Comparison of ENCODE assay signal across 8 cellular contexts in genomic region chr3:197791120-197792018, GRCh38. TPM values are rescaled to one million over a fixed set of nuclear protein-coding genes. Genes with fewer than 3 reads are reported as not detected.
A peak's percentile ranks its signal among the peaks of the same experiment; 100 is the strongest.
DNase-seq lines count a peak whose midpoint lies in the region; ATAC-seq, FAIRE-seq and TF ChIP-seq lines count a peak whose summit lies in the region.

Gene LRCH3 (plus strand): TSS chr3:197791254. CDS start chr3:197791279, 25 bp downstream.

- H4K20me1 ChIP-seq in fibroblast of lung (ENCODE audit: control insufficient read depth, extremely low read depth, insufficient read depth, low read length): no peaks in the 10 kb centered on the region

- H3K9me3 ChIP-seq in fibroblast of lung (ENCODE audit: control insufficient read depth, insufficient read depth, low read depth, low read length): no peaks in the 10 kb centered on the region

- no peaks in the 10 kb centered on the region for H3K36me3 Mint-ChIP-seq in naive B cell
- H3K36me3 Mint-ChIP-seq in stimulated activated effector memory CD8-positive, alpha-beta T cell treated with anti-CD3 and anti-CD28 coated beads, Interleukin-12 subunit alpha, Interleukin-12 subunit beta, amount 100 ng/mL, for 72 hours: peaks cover 28% of the 10 kb centered on the region

- H3K36me3 ChIP-seq in fibroblast of lung (ENCODE audit: control insufficient read depth, insufficient read depth, low read length): no peaks in the 10 kb centered on the region

- FAIRE-seq in RCC 7860 (lab: Jason Lieb, UNC): no peak

- H3K4me3 Mint-ChIP-seq in naive B cell: peak within 1 kb of the TSS; percentile 88 to 98 (median 96)
- H3K4me3 Mint-ChIP-seq in stimulated activated effector memory CD8-positive, alpha-beta T cell treated with anti-CD3 and anti-CD28 coated beads, Interleukin-12 subunit alpha, Interleukin-12 subunit beta, amount 100 ng/mL, for 72 hours: peak within 1 kb of the TSS; percentile 87

- peak within 1 kb of the TSS; percentile 94 to 99 (median 97) for H3K27ac Mint-ChIP-seq in naive B cell
- peak within 1 kb of the TSS; percentile 98 for H3K27ac Mint-ChIP-seq in stimulated activated effector memory CD8-positive, alpha-beta T cell treated with anti-CD3 and anti-CD28 coated beads, Interleukin-12 subunit alpha, Interleukin-12 subunit beta, amount 100 ng/mL, for 72 hours

- ATAC-seq in GM21619 (IDR thresholded peaks at IDR 0.05; ENCODE audit: unreplicated experiment) (peak; percentile 77), naive B cell (ENCODE audit: low read depth in 2 of 2) (peak; percentile 72 to 74)
- ATAC-seq in stimulated activated effector memory CD8-positive, alpha-beta T cell treated with anti-CD3 and anti-CD28 coated beads, Interleukin-12 subunit alpha, Interleukin-12 subunit beta, amount 100 ng/mL, for 72 hours: peak; percentile 77

- H3K27me3 Mint-ChIP-seq in naive B cell: no peaks in the 10 kb centered on the region

- peak within 1 kb of the TSS; percentile 59 to 89 (median 68) for H3K4me3 ChIP-seq in fibroblast of lung (replicated peaks in 1 of 4; ENCODE audit: control extremely low read depth in 1 of 4, insufficient read depth in 1 of 4, low read depth in 3 of 4, low read length in 4 of 4)

- peaks cover 44% of the 10 kb centered on the region for H3K79me2 ChIP-seq in fibroblast of lung (ENCODE audit: control insufficient read depth, insufficient read depth, low read length)

- H3K9me3 Mint-ChIP-seq in naive B cell: no peaks in the 10 kb centered on the region
- no peaks in the 10 kb centered on the region for H3K9me3 Mint-ChIP-seq in stimulated activated effector memory CD8-positive, alpha-beta T cell treated with anti-CD3 and anti-CD28 coated beads, Interleukin-12 subunit alpha, Interleukin-12 subunit beta, amount 100 ng/mL, for 72 hours

- peak within 1 kb of the TSS; percentile 82 for H3K27ac ChIP-seq in fibroblast of lung (ENCODE audit: insufficient read depth, low read length)

- H3K27me3 ChIP-seq in fibroblast of lung (ENCODE audit: control insufficient read depth, insufficient read depth, low read length): no peaks in the 10 kb centered on the region

- peaks cover 2% of the 10 kb centered on the region for H3K4me1 ChIP-seq in fibroblast of lung (ENCODE audit: control insufficient read depth, extremely low read depth, insufficient read depth, low read length)

- in situ Hi-C loops in KBM-7 (cut with MboI; ENCODE audit: low pct_unique_long_range_greater_than_20kb, low sequenced_read_pairs): no loop called here

- TF ChIP-seq CTCF in fibroblast of lung (conservative IDR thresholded peaks at IDR 0.05 in 1 of 2, IDR thresholded peaks at IDR 0.05 in 1 of 2; ENCODE audit: low read depth in 1 of 2, low read length in 2 of 2): no peak

- H3K4me1 Mint-ChIP-seq in naive B cell: peaks cover 34 to 57% (median 51%) of the 10 kb centered on the region in 3 donors
- peaks cover 27% of the 10 kb centered on the region for H3K4me1 Mint-ChIP-seq in stimulated activated effector memory CD8-positive, alpha-beta T cell treated with anti-CD3 and anti-CD28 coated beads, Interleukin-12 subunit alpha, Interleukin-12 subunit beta, amount 100 ng/mL, for 72 hours

- H3K9ac ChIP-seq in fibroblast of lung (ENCODE audit: insufficient read depth, low read length): peak within 1 kb of the TSS; percentile 98

- H2AFZ ChIP-seq in fibroblast of lung (ENCODE audit: low read length): peak within 1 kb of the TSS; percentile 73

- peak within 1 kb of the TSS; percentile 74 for H3K4me2 ChIP-seq in fibroblast of lung (ENCODE audit: extremely low read depth, insufficient read depth, low read length)

- DNase-seq in DMS53 treated with DMSO at 0.1 percent for 48 hours (lab: John Stamatoyannopoulos, UW; ENCODE audit: unreplicated experiment): peak; percentile 25
- peak; percentile 88 for DNase-seq in KBM-7
- DNase-seq in RCC 7860 (ENCODE audit: low spot score): peak; percentile 49
- DNase-seq in activated T-helper 1 cell treated with anti-CD3 and anti-CD28 coated beads, Interleukin-2, amount 50 U/mL, for 16 hours (ENCODE audit: low read depth in 1 of 2, low spot score in 1 of 2): peak; percentile 64 to 76
- peak; percentile 68 to 73 for DNase-seq in fibroblast of lung (ENCODE audit: low read depth in 2 of 2)
- peak; percentile 83 for DNase-seq in naive B cell
- DNase-seq in stimulated activated effector memory CD8-positive, alpha-beta T cell treated with anti-CD3 and anti-CD28 coated beads, Interleukin-12 subunit alpha, Interleukin-12 subunit beta, amount 100 ng/mL, for 72 hours (ENCODE audit: low spot score in 2 of 2): peak; percentile 88 to 97

RNA-seq across cellular contexts. Expression of gene LRCH3, which starts in this region (rescaled TPM):
- total RNA-seq in fibroblast of lung: 57.5 and 87.2 TPM in 2 replicates
- polyA plus RNA-seq in fibroblast of lung: 42.9 and 70.9 TPM in 2 replicates
- 27.1 and 29.6 TPM in 2 replicates for polyA plus RNA-seq in fibroblast of lung (2012)
- polyA minus RNA-seq in fibroblast of lung (ENCODE audit: low replicate concordance): 73.5 and 141 TPM in 2 replicates
- polyA plus RNA-seq in naive B cell (ENCODE audit: low read depth in 6 of 6): 10 to 100 TPM; 10.2 to 26.0 (median 13.9) TPM

Comparison
In these comparisons a context has a peak if more than half of its experiments do, and no peak if none do; other contexts are left out.
1. Peak in every context shown above with its lines: DNase-seq, ATAC-seq, H3K4me3 ChIP-seq and H3K27ac ChIP-seq.
2. DNase-seq: peak in every context shown above with its lines; median percentile 92 in stimulated activated effector memory CD8-positive, alpha-beta T cell treated with anti-CD3 and anti-CD28 coated beads, Interleukin-12 subunit alpha, Interleukin-12 subunit beta, amount 100 ng/mL, for 72 hours; 88 in KBM-7; 83 in naive B cell; 70 in fibroblast of lung; 70 in activated T-helper 1 cell treated with anti-CD3 and anti-CD28 coated beads, Interleukin-2, amount 50 U/mL, for 16 hours; 49 in RCC 7860; 25 in DMS53 treated with DMSO at 0.1 percent for 48 hours.